In genomic region chr11:123299721-123300120, GRCh38 we compare ENCODE assay signal across 30 cellular contexts.
"Had no signal": no experiment of that assay in that cellular context is flagged by ENCODE, and none has a peak within 500 bp of the region (broad histone marks: within the 10 kb centered on the region; RNA-seq: fewer than 3 reads in every experiment).

No MANE protein-coding gene starts in this region.

- H3K4me3 Mint-ChIP-seq: activated B cell treated with CpG ODN at 0.5 μM for 24 hours; activated CD4-positive, alpha-beta T cell treated with anti-CD3 and anti-CD28 coated beads, Interleukin-2, amount 10 ng/mL, durations not matched to agents 24 days and 14 days; activated CD8-positive, alpha-beta memory T cell treated with anti-CD3 and anti-CD28 coated beads, Interleukin-2, amount 10 ng/mL, durations not matched to agents 7 days and 5 days; activated naive CD4-positive, alpha-beta T cell treated with anti-CD3 and anti-CD28 coated beads, Interleukin-2, amount 50 U/mL, for 24 hours; activated T-cell treated with anti-CD3 and anti-CD28 coated beads, Interleukin-2, amount 50 U/mL, for 24 hours; activated T-helper 1 cell treated with anti-CD3 and anti-CD28 coated beads, Interleukin-12 subunit alpha, Interleukin-12 subunit beta, Interleukin-2, Interleukin-4 antibody, amounts not matched to agents 30 ng/mL and 10 ng/mL and 1 ng/mL, durations not matched to agents 14 hours and 24 hours and 36 hours had no signal

- H3K36me3 ChIP-seq: breast epithelium, MG63 had no signal

- H3K9me3 ChIP-seq: breast epithelium, MG63 had no signal

- H3K27ac ChIP-seq: breast epithelium, KMS-11, SK-N-MC had no signal

- ATAC-seq: activated CD8-positive, alpha-beta memory T cell treated with anti-CD3 and anti-CD28 coated beads, Interleukin-2, amount 10 ng/mL, durations not matched to agents 7 days and 5 days; PC-3; T-cell had no signal

- H3K27ac Mint-ChIP-seq: activated B cell treated with CpG ODN at 0.5 μM for 24 hours; activated CD4-positive, alpha-beta T cell treated with anti-CD3 and anti-CD28 coated beads, Interleukin-2, amount 10 ng/mL, durations not matched to agents 24 days and 14 days; activated CD8-positive, alpha-beta memory T cell treated with anti-CD3 and anti-CD28 coated beads, Interleukin-2, amount 10 ng/mL, durations not matched to agents 7 days and 5 days; activated naive CD4-positive, alpha-beta T cell treated with anti-CD3 and anti-CD28 coated beads, Interleukin-2, amount 50 U/mL, for 24 hours; activated T-cell treated with anti-CD3 and anti-CD28 coated beads, Interleukin-2, amount 50 U/mL, for 24 hours; activated T-helper 1 cell treated with anti-CD3 and anti-CD28 coated beads, Interleukin-12 subunit alpha, Interleukin-12 subunit beta, Interleukin-2, Interleukin-4 antibody, amounts not matched to agents 30 ng/mL and 10 ng/mL and 1 ng/mL, durations not matched to agents 14 hours and 24 hours and 36 hours had no signal

- H3K27me3 ChIP-seq: breast epithelium had no signal

- H3K36me3 Mint-ChIP-seq: activated CD8-positive, alpha-beta memory T cell treated with anti-CD3 and anti-CD28 coated beads, Interleukin-2, amount 10 ng/mL, durations not matched to agents 7 days and 5 days; activated naive CD4-positive, alpha-beta T cell treated with anti-CD3 and anti-CD28 coated beads, Interleukin-2, amount 50 U/mL, for 24 hours; T-cell had no signal

- H3K9me3 Mint-ChIP-seq: activated B cell treated with CpG ODN at 0.5 μM for 24 hours; activated CD4-positive, alpha-beta T cell treated with anti-CD3 and anti-CD28 coated beads, Interleukin-2, amount 10 ng/mL, durations not matched to agents 24 days and 14 days; activated naive CD4-positive, alpha-beta T cell treated with anti-CD3 and anti-CD28 coated beads, Interleukin-2, amount 50 U/mL, for 24 hours; activated T-cell treated with anti-CD3 and anti-CD28 coated beads, Interleukin-2, amount 50 U/mL, for 24 hours; activated T-helper 1 cell treated with anti-CD3 and anti-CD28 coated beads, Interleukin-12 subunit alpha, Interleukin-12 subunit beta, Interleukin-2, Interleukin-4 antibody, amounts not matched to agents 30 ng/mL and 10 ng/mL and 1 ng/mL, durations not matched to agents 14 hours and 24 hours and 36 hours; T-cell had no signal

- DNase-seq: activated B cell treated with CpG ODN at 0.5 μM for 24 hours; activated CD4-positive, alpha-beta T cell treated with anti-CD3 and anti-CD28 coated beads for 1 hour; activated CD4-positive, alpha-beta T cell treated with anti-CD3 and anti-CD28 coated beads, Interleukin-2, amount 10 ng/mL, durations not matched to agents 24 days and 14 days; activated CD4-positive, alpha-beta T cell treated with anti-CD3 and anti-CD28 coated beads, Interleukin-2, amount 50 U/mL, for 48 hours; activated CD8-positive, alpha-beta memory T cell treated with anti-CD3 and anti-CD28 coated beads, Interleukin-2, amount 10 ng/mL, durations not matched to agents 7 days and 5 days; activated effector memory CD4-positive, alpha-beta T cell treated with Interleukin-2 at 50 U/mL for 16 hours; activated naive CD4-positive, alpha-beta T cell; activated T-cell treated with anti-CD3 and anti-CD28 coated beads, Interleukin-2, amount 50 U/mL, for 24 hours; aorta; central memory CD4-positive, alpha-beta T cell; MG63; MV-4-11; NCI-H1092 treated with DMSO at 0.1 percent for 48 hours; NCI-H1417 treated with DMSO at 0.1 percent for 48 hours; NCI-H1694; NCI-H2029; NCI-H2107; NCI-H2171 treated with DMSO at 0.1 percent for 48 hours; NCI-H226; NCI-H510A; NCI-H526 treated with DMSO at 0.1 percent for 48 hours; PC-3; T-cell; T-helper 2 cell; T1000 had no signal

- H3K4me1 ChIP-seq: breast epithelium had no signal

- H3K4me3 ChIP-seq: breast epithelium, MG63, SK-N-MC had no signal
